Comparison of ENCODE assay signal across 10 cellular contexts in the genomic region with DNA sequence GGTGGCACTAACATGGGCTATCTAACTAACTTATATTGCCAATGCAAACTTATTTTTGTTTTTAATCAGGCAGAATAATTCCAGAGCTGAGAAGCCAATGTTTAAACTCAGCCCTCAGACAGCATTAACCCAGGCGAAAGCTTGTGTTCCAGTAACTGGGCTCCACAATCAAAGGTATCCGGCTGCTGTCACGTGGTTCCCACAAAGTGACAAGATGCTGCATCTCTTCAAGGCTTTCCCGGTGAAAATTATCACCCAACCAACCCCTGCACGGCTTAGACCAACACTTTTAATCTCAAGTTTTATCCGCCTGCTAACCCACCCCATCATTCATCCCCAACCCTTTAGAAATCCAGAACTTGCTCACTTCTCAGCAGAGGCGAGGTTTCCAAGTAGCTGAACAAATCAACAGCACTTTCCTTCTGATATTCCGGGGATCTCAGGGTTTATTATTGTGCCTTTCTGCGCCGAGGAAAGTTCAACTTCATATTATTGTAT. TPM values are rescaled to one million over a fixed set of nuclear protein-coding genes. Genes with fewer than 3 reads are reported as not detected.
DNase-seq lines count a peak whose midpoint lies in the region; ATAC-seq and TF ChIP-seq lines count a peak whose summit lies in the region.
"Had no signal": no experiment of that assay in that cellular context is flagged by ENCODE, and none has a peak within 500 bp of the region (broad histone marks: within the 10 kb centered on the region; RNA-seq: fewer than 3 reads in every experiment).

No MANE protein-coding gene starts in this region.

- WGBS in heart left ventricle, 4 donors, result 7 to 9% (median 8%) methylated on average over 10 of the region's 10 CpGs

- no peak overlapping the region for H3K4me2 ChIP-seq in PC-9

- H3K4me1 ChIP-seq in HEK293 (ENCODE audit: control insufficient read depth, insufficient read depth, low read length) (peaks cover 3% of the 10 kb centered on the region; the same call in 1 of the 2 replicates), heart left ventricle (peaks cover 0 to 37% (median 15%) of the 10 kb centered on the region in 12 donors), PC-9 (replicated peaks; ENCODE audit: insufficient read depth) (peaks cover 9% of the 10 kb centered on the region; the same call in 1 of the 2 replicates)
- H3K4me1 ChIP-seq: parathyroid adenoma had no signal

- CTCF ChIA-PET in HEK293 (lab: Yijun Ruan, JAX), result interaction anchor here (0.6 to 4.3 kb wide), 5 partner anchors 10 to 35 kb away, joined by 3 to 54 read pairs (median 3); no protein-coding TSS in a partner anchor
- CTCF ChIA-PET in activated CD4-positive, alpha-beta memory T cell treated with anti-CD3 and anti-CD28 coated beads for 36 hours (lab: Charles Lee), result interaction anchor here (0.6 to 9.4 kb wide), 4 partner anchors 22 to 252 kb away, joined by 3 to 163 read pairs (median 50); a partner anchor contains a TSS
- CTCF ChIA-PET in PC-9 (lab: Charles Lee), result no interaction called here

- no peak for TF ChIP-seq POLR2A in heart left ventricle (IDR thresholded peaks at IDR 0.05)

- H3K9me2 ChIP-seq in PC-9 (ENCODE audit: insufficient read depth), result no peaks in the 10 kb centered on the region; the same call in 1 of the 2 replicates

- H3K36me3 Mint-ChIP-seq in activated CD4-positive, alpha-beta memory T cell treated with anti-CD3 and anti-CD28 coated beads for 36 hours, result no peaks in the 10 kb centered on the region

- H3K4me3 Mint-ChIP-seq in activated CD4-positive, alpha-beta memory T cell treated with anti-CD3 and anti-CD28 coated beads for 36 hours, result peak overlapping the region; percentile 76

- H3K9me3 ChIP-seq in HEK293 (ENCODE audit: control insufficient read depth, insufficient read depth, low read depth, low read length), result no peaks in the 10 kb centered on the region
- no peaks in the 10 kb centered on the region for H3K9me3 ChIP-seq in heart left ventricle
- no peaks in the 10 kb centered on the region for H3K9me3 ChIP-seq in PC-9 (ENCODE audit: insufficient read depth, low read depth)
- H3K9me3 ChIP-seq: thyroid gland had no signal

- H3K4me1 Mint-ChIP-seq in activated CD4-positive, alpha-beta memory T cell treated with anti-CD3 and anti-CD28 coated beads for 36 hours (ENCODE audit: low read depth), result peaks cover 32% of the 10 kb centered on the region

- peaks cover 27% of the 10 kb centered on the region for H3K27me3 Mint-ChIP-seq in activated CD4-positive, alpha-beta memory T cell treated with anti-CD3 and anti-CD28 coated beads for 36 hours

- DNase-seq in Ammon's horn (ENCODE audit: low spot score) (peak; percentile 7), iPS-NIHi7 (ENCODE audit: extremely low spot score) (peak; percentile 13), heart left ventricle (no peak), PC-9 (no peak), activated gamma-delta T cell (lab: John Stamatoyannopoulos, UW) (no peak)
- DNase-seq in activated CD4-positive, alpha-beta memory T cell treated with anti-CD3 and anti-CD28 coated beads for 36 hours, result peak; percentile 11
- DNase-seq: thyroid gland had no signal

- peak overlapping the region; percentile 43 for H3K4me3 ChIP-seq in HEK293 (ENCODE audit: low read depth, low read length)
- peak overlapping the region in 1 of 12 donors; percentile 36 for H3K4me3 ChIP-seq in heart left ventricle
- no peak overlapping the region for H3K4me3 ChIP-seq in PC-9
- H3K4me3 ChIP-seq: thyroid gland had no signal

- peak overlapping the region; percentile 67 for H3K27ac Mint-ChIP-seq in activated CD4-positive, alpha-beta memory T cell treated with anti-CD3 and anti-CD28 coated beads for 36 hours

- BruUV-seq in PC-9 (replicated peaks; lab: Mats Ljungman, UMichigan), result no TSS peak

- peaks cover 3 to 94% (median 62%) of the 10 kb centered on the region in 9 donors for H3K27me3 ChIP-seq in heart left ventricle
- H3K27me3 ChIP-seq in PC-9 (ENCODE audit: insufficient read depth, low read depth), result peaks cover 11% of the 10 kb centered on the region; the same call in 1 of the 2 replicates

- 0 out of 2 replicates have a peak, but pooled peaks cover 11% of the 10 kb centered on the region for H3F3A ChIP-seq in PC-9 (ENCODE audit: insufficient read depth, low read depth)

- ATAC-seq in heart left ventricle (no peak), GM21529 (IDR thresholded peaks at IDR 0.05; ENCODE audit: unreplicated experiment) (no peak)

- H3K79me2 ChIP-seq in PC-9 (ENCODE audit: low read depth), result no peaks in the 10 kb centered on the region
- H3K79me2 ChIP-seq: parathyroid adenoma had no signal

- H3K36me3 ChIP-seq in HEK293 (ENCODE audit: control insufficient read depth in 2 of 2, insufficient read depth in 1 of 2, low read length in 2 of 2), result no peaks in the 10 kb centered on the region
- no peaks in the 10 kb centered on the region for H3K36me3 ChIP-seq in heart left ventricle
- H3K36me3 ChIP-seq in PC-9 (ENCODE audit: low read depth), result no peaks in the 10 kb centered on the region
- H3K36me3 ChIP-seq: thyroid gland had no signal

- intact Hi-C loops in activated CD4-positive, alpha-beta memory T cell treated with anti-CD3 and anti-CD28 coated beads for 36 hours (cut with micrococcal nuclease), result loop anchor here (2.0 to 10.0 kb wide), 4 partner anchors 227 to 1974 kb away; no protein-coding TSS in a partner anchor
- intact Hi-C loops in heart left ventricle (cut with DNase I) (no loop called here), PC-9 (cut with micrococcal nuclease; ENCODE audit: unreplicated experiment) (loop anchor here (5.0 kb wide), 2 partner anchors 36 to 51 kb away; no protein-coding TSS in a partner anchor)

- H3K27ac ChIP-seq in HEK293 (ENCODE audit: extremely low read depth, low read depth, low read length), result no peak overlapping the region
- peak overlapping the region in 1 of 12 donors; percentile 51 for H3K27ac ChIP-seq in heart left ventricle
- no peak overlapping the region for H3K27ac ChIP-seq in PC-9
- H3K27ac ChIP-seq: parathyroid adenoma, thyroid gland had no signal

- H2AFZ ChIP-seq in PC-9, result no peak overlapping the region
- H2AFZ ChIP-seq: parathyroid adenoma had no signal

- no peaks in the 10 kb centered on the region for H3K9me3 Mint-ChIP-seq in activated CD4-positive, alpha-beta memory T cell treated with anti-CD3 and anti-CD28 coated beads for 36 hours

- POLR2A ChIA-PET in HEK293 (lab: Yijun Ruan, JAX) (no interaction called here), PC-9 (lab: Charles Lee; ENCODE audit: unreplicated experiment) (no interaction called here)
- POLR2A ChIA-PET in activated CD4-positive, alpha-beta memory T cell treated with anti-CD3 and anti-CD28 coated beads for 36 hours (lab: Charles Lee), result interaction anchor here (1.0 to 1.2 kb wide), 2 partner anchors 11 to 176 kb away, joined by 3 to 4 read pairs; no protein-coding TSS in a partner anchor

- no peaks in the 10 kb centered on the region for H4K20me1 ChIP-seq in PC-9 (ENCODE audit: insufficient read depth)

- TF ChIP-seq CTCF in HEK293 (tag by site-specific recombination; IDR thresholded peaks at IDR 0.05) (no peak), heart left ventricle (IDR thresholded peaks at IDR 0.05) (no peak), PC-9 (conservative IDR thresholded peaks at IDR 0.05) (no peak)

TF ChIP-seq in HEK293, 187 proteins besides CTCF, POLR2A, EP300 and RAD21:
- peak; percentile 36; the same call in 1 of the 2 replicates for TF ChIP-seq ZBTB20 (tag by site-specific recombination; IDR thresholded peaks at IDR 0.05)
- 0 out of 2 replicates have a peak, but pooled peaks have one; percentile 8 for TF ChIP-seq ZEB2 (tag by site-specific recombination; IDR thresholded peaks at IDR 0.05)
- no peak for TF ChIP-seq ZIC2 (tag by site-specific recombination; IDR thresholded peaks at IDR 0.05)
- no peak for TF ChIP-seq GLI2 (tag by site-specific recombination; IDR thresholded peaks at IDR 0.05; ENCODE audit: borderline replicate concordance, low read depth)
- TF ChIP-seq, protein P1, sequence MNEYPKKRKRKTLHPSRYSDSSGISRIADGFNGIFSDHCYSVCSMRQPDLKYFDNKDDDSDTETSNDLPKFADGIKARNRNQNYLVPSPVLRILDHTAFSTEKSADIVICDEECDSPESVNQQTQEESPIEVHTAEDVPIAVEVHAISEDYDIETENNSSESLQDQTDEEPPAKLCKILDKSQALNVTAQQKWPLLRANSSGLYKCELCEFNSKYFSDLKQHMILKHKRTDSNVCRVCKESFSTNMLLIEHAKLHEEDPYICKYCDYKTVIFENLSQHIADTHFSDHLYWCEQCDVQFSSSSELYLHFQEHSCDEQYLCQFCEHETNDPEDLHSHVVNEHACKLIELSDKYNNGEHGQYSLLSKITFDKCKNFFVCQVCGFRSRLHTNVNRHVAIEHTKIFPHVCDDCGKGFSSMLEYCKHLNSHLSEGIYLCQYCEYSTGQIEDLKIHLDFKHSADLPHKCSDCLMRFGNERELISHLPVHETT (tag by site-specific recombination; IDR thresholded peaks at IDR 0.05), result 0 out of 2 replicates have a peak, but pooled peaks have one; percentile 15

RNA-seq across cellular contexts. Expression of a gene that starts 58.7 kb away (rescaled TPM):
- not detected for total RNA-seq in activated CD4-positive, alpha-beta memory T cell treated with anti-CD3 and anti-CD28 coated beads for 36 hours
- total RNA-seq in heart left ventricle (not detected), PC-9 (2021) (not detected in 2 replicates)
- polyA plus RNA-seq in heart left ventricle, result not detected
- total RNA-seq: thyroid gland had no signal

RNA-seq across cellular contexts. Expression of a gene that starts 59.1 kb away (rescaled TPM):
- 1 to 10 TPM; 6.0 to 6.5 TPM for total RNA-seq in activated CD4-positive, alpha-beta memory T cell treated with anti-CD3 and anti-CD28 coated beads for 36 hours
- total RNA-seq in heart left ventricle, result 1 to 10 TPM in 6 of 9 donors, under 1 TPM in 3; 0.28 to 3.3 (median 1.2) TPM
- polyA plus RNA-seq in heart left ventricle, result under 1 TPM; 0.39 to 0.57 TPM
- not detected in 2 replicates for total RNA-seq in PC-9 (2021)

Comparison
In these comparisons a context has a peak if more than half of its experiments do, and no peak if none do; other contexts are left out.
1. DNase-seq: peak in Ammon's horn (single experiment), activated CD4-positive, alpha-beta memory T cell treated with anti-CD3 and anti-CD28 coated beads for 36 hours (single experiment) and iPS-NIHi7 (single experiment); none in heart left ventricle (0 of 5), PC-9 (0 of 2) and activated gamma-delta T cell (single experiment).
2. intact Hi-C loops: an anchor here in activated CD4-positive, alpha-beta memory T cell treated with anti-CD3 and anti-CD28 coated beads for 36 hours (2.0 to 10.0 kb wide) and PC-9 (5.0 kb wide); none called in heart left ventricle.